ENCODE assay signal across 1 cellular context in the genomic region with DNA sequence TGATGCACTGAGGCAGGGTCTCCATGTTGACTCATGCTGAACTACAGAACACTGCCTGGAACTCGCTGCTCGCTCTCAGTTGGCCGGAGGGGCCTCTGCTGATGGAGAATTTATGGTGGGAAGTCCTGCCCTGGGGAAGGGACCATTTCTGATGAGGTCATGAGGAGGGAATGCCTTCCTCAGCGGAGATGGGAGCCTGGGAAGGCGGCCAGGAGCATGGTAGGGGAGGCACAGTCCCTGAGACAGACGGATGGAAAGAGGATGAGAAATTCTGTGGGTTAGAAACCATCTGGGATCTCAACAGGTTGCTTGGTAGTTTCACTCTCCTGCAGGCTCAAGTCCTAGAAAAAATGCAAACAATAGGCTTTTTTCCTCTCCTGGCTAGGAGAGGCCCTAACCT.
TF ChIP-seq lines count a peak whose summit lies in the region.

No MANE protein-coding gene starts in this region.

TF ChIP-seq in endothelial cell of umbilical vein, 7 proteins besides CTCF, POLR2A, EP300 and RAD21:
- TF ChIP-seq EZH2 (IDR thresholded peaks at IDR 0.05; ENCODE audit: borderline replicate concordance, low read depth, low read length, severe bottlenecking) (no peak), POLR2AphosphoS5 (IDR thresholded peaks at IDR 0.05; ENCODE audit: insufficient read depth, low read depth, low read length) (no peak), JUN (IDR thresholded peaks at IDR 0.05; ENCODE audit: borderline replicate concordance, insufficient read depth, insufficient read length, low read depth) (no peak), FOS (IDR thresholded peaks at IDR 0.05; ENCODE audit: borderline replicate concordance, insufficient read depth, low read length) (no peak), GATA2 (IDR thresholded peaks at IDR 0.05; ENCODE audit: insufficient read depth, insufficient read length, low read depth, low read length) (no peak), MYC (IDR thresholded peaks at IDR 0.05; ENCODE audit: low read depth, low read length) (no peak)
- TF ChIP-seq, protein P1, sequence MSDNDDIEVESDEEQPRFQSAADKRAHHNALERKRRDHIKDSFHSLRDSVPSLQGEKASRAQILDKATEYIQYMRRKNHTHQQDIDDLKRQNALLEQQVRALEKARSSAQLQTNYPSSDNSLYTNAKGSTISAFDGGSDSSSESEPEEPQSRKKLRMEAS (IDR thresholded peaks at IDR 0.05; ENCODE audit: insufficient read depth, insufficient read length): no peak
